In the genomic region with DNA sequence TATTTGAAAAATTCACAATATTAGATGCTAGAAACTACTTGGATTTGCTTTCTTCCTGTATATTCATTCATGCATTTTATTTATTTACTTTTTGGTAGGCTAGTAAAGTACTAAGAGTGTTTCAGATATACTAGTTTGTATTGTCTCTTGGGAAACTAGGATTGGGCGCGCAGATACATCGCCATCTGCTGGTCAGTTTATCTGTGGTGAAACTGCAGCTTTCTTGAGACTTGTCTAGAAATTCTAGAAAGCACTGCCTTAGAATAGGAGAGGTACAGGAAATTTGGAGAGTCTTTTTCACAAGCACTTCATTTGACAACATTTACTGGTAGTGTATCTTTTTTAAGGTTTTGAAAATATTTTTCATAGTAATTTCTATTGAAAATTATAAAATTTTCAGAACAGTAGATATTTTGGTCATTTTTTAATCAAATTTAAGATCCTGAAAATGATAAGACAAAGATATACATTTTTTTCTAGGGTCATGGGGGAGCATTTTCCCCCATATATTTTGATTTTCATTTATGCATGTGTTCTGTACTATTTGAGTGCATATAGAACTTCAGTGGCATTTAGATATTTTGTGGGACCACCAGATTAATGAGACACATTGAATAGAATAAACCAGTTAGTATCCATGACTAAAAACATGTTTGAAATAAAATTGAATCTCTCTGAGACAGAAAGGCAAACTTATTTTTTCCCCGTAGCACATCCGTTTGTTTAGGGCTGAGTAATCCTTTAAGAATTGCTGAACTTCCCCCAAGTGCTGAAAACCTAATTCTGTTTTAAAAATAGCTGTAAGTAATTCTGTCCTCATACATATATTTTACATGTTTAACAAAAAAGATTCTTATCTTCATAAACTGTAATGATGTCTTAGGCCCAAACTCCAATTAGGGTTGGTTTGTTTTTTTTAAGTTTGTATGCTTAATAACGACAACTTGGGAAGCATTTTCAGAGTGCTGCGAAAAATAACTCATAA, we compare ENCODE assay signal across 8 cellular contexts. TPM values are rescaled to one million over a fixed set of nuclear protein-coding genes. Genes with fewer than 3 reads are reported as not detected.
DNase-seq lines count a peak whose midpoint lies in the region; ATAC-seq, FAIRE-seq and TF ChIP-seq lines count a peak whose summit lies in the region.

No MANE protein-coding gene starts in this region.

- H3K9me3 ChIP-seq in WERI-Rb-1 (ENCODE audit: severe bottlenecking): no peaks in the 10 kb centered on the region
- no peaks in the 10 kb centered on the region for H3K9me3 ChIP-seq in liver (ENCODE audit: control insufficient read depth in 4 of 4, low read length in 3 of 4)

- H3K4me1 ChIP-seq in liver (ENCODE audit: control insufficient read depth in 4 of 4, insufficient read depth in 4 of 4, low read length in 3 of 4): no peaks in the 10 kb centered on the region

- ATAC-seq in HG02623 (IDR thresholded peaks at IDR 0.05; ENCODE audit: unreplicated experiment) (peak; percentile 64), HG02759 (IDR thresholded peaks at IDR 0.05; ENCODE audit: unreplicated experiment) (no peak)

- H3K36me3 ChIP-seq in WERI-Rb-1 (no peaks in the 10 kb centered on the region), liver (ENCODE audit: control insufficient read depth in 4 of 4, insufficient read depth in 3 of 4, low read depth in 1 of 4, low read length in 3 of 4) (no peaks in the 10 kb centered on the region)

- peak; percentile 88 for FAIRE-seq in colon (lab: Jason Lieb, UNC)

- H3K27me3 ChIP-seq in WERI-Rb-1 (ENCODE audit: insufficient read depth, low read depth, severe bottlenecking) (no peaks in the 10 kb centered on the region), liver (ENCODE audit: control insufficient read depth in 4 of 4, insufficient read depth in 4 of 4, low read length in 3 of 4) (no peaks in the 10 kb centered on the region)

- 58% methylated on average over 7 of the region's 7 CpGs for WGBS in liver

- DNase-seq in DMS79 (lab: John Stamatoyannopoulos, UW) (peak; percentile 61), NCI-H2196 (lab: John Stamatoyannopoulos, UW; ENCODE audit: unreplicated experiment) (peak; percentile 79), WERI-Rb-1 (peak; percentile 47)
- DNase-seq in stimulated activated CD4-positive, alpha-beta T cell treated with anti-CD3 and anti-CD28 coated beads, TNF-alpha, amount 100 ng/mL, for 1 hour (ENCODE audit: low read depth in 3 of 3, low spot score in 1 of 3): peak in 2 of 3 donors; percentile 2 to 5

- peak; percentile 94 to 95 for TF ChIP-seq RAD21 in liver (IDR thresholded peaks at IDR 0.05)

- H3K9ac ChIP-seq in liver (ENCODE audit: low read depth in 1 of 2, low read length in 2 of 2): no peak overlapping the region

- H3K27ac ChIP-seq in WERI-Rb-1 (no peak overlapping the region), liver (ENCODE audit: low read depth in 1 of 2, low read length in 2 of 2) (no peak overlapping the region)

- H3K4me3 ChIP-seq in WERI-Rb-1 (ENCODE audit: low read depth, low read length): no peak overlapping the region
- no peak overlapping the region for H3K4me3 ChIP-seq in liver (ENCODE audit: low read depth in 1 of 3, low read length in 3 of 3)

- TF ChIP-seq CTCF in WERI-Rb-1 (IDR thresholded peaks at IDR 0.05; ENCODE audit: low read depth, low read length) (peak; percentile 69), liver (IDR thresholded peaks at IDR 0.05; ENCODE audit: low read depth, low read length, missing input control) (peak; percentile 79)

TF ChIP-seq in liver, 16 proteins besides CTCF, POLR2A, EP300 and RAD21:
- TF ChIP-seq TAF1 (conservative IDR thresholded peaks at IDR 0.05) (no peak), RXRA (IDR thresholded peaks at IDR 0.05) (peak in 1 of 2 donors; percentile 44), YY1 (IDR thresholded peaks at IDR 0.05) (no peak)

RNA-seq across cellular contexts. Expression of a gene that starts 44.5 kb away (rescaled TPM):
- total RNA-seq in liver: 10 to 100 TPM in 1 of 2 donors, 1 to 10 TPM in 1; 7.1 to 10.6 TPM
- 1 to 10 TPM; 2.6 to 5.8 TPM for polyA plus RNA-seq in liver

RNA-seq across cellular contexts. Expression of a gene that starts 44.7 kb away (rescaled TPM):
- total RNA-seq in liver: 1 to 10 TPM; 4.7 to 6.3 TPM
- 1 to 10 TPM; 2.6 to 3.8 TPM for polyA plus RNA-seq in liver

Comparison
In these comparisons a context has a peak if more than half of its experiments do, and no peak if none do; other contexts are left out.
1. DNase-seq: peak in every context shown above with its lines; median percentile 79 in NCI-H2196; 61 in DMS79; 47 in WERI-Rb-1; 4 in stimulated activated CD4-positive, alpha-beta T cell treated with anti-CD3 and anti-CD28 coated beads, TNF-alpha, amount 100 ng/mL, for 1 hour.